In genomic region chr6:63263456-63263855, GRCh38 we compare ENCODE assay signal across 1 cellular context.
TF ChIP-seq lines count a peak whose summit lies in the region.

No MANE protein-coding gene starts in this region.

TF ChIP-seq in H1, 55 proteins besides CTCF, POLR2A, EP300 and RAD21:
- no peak for TF ChIP-seq CHD2 (IDR thresholded peaks at IDR 0.05; ENCODE audit: low read length)
- TF ChIP-seq JUND (IDR thresholded peaks at IDR 0.05; ENCODE audit: low read length), result 0 out of 2 replicates have a peak, but pooled peaks have one; percentile 29
